1 cellular context compared by ENCODE assay signal in the genomic region with DNA sequence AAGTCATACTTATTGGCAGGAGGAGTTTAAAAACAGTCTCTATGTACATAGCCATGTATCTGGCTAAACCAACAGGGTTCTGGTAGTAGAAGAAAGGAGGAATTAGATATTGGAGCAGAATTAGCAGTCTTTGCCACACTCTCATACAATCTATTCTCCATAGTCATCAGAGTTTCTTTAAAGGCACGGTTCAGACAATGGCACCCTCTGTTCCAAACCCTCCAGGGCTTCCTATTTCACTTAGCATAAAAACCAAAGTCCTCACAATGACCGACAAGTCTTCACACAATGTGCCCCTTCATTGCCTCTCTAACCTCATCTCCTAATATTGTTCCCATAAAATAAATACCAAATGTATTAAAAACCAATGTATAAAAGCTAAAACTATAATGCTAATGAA.
TF ChIP-seq lines count a peak whose summit lies in the region.

No MANE protein-coding gene starts in this region.

TF ChIP-seq in HepG2, 621 proteins besides CTCF, POLR2A, EP300 and RAD21 (continued from another document):
- TF ChIP-seq, protein P1, sequence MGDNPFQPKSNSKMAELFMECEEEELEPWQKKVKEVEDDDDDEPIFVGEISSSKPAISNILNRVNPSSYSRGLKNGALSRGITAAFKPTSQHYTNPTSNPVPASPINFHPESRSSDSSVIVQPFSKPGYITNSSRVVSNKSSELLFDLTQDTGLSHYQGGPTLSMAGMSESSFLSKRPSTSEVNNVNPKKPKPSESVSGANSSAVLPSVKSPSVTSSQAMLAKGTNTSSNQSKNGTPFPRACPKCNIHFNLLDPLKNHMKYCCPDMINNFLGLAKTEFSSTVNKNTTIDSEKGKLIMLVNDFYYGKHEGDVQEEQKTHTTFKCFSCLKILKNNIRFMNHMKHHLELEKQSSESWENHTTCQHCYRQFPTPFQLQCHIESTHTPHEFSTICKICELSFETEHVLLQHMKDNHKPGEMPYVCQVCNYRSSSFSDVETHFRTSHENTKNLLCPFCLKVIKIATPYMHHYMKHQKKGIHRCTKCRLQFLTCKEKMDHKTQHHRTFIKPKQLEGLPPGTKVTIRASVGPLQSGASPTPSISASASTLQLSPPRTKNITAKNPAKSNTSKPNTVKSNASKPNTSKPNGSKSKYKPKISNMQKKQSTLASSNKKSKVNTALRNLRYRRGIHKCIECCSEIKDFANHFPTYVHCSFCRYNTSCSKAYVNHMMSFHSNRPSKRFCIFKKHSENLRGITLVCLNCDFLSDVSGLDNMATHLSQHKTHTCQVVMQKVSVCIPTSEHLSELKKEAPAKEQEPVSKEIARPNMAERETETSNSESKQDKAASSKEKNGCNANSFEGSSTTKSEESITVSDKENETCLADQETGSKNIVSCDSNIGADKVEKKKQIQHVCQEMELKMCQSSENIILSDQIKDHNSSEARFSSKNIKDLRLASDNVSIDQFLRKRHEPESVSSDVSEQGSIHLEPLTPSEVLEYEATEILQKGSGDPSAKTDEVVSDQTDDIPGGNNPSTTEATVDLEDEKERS (CRISPR knock-in tag; IDR thresholded peaks at IDR 0.05), result no peak
- TF ChIP-seq SAP130 (CRISPR knock-in tag; IDR thresholded peaks at IDR 0.05; ENCODE audit: low read depth), result 0 out of 2 replicates have a peak, but pooled peaks have one; percentile 11
- TF ChIP-seq PHF21A (CRISPR knock-in tag; IDR thresholded peaks at IDR 0.05), result no peak
- TF ChIP-seq SOX13 (IDR thresholded peaks at IDR 0.05), result no peak
- TF ChIP-seq SOX13 (CRISPR knock-in tag; conservative IDR thresholded peaks at IDR 0.05 in 1 of 2, IDR thresholded peaks at IDR 0.05 in 1 of 2), result peak in 1 of 2 experiments; percentile 58; a peak in 1 of 4 replicates
- TF ChIP-seq AGO2 (optimal IDR thresholded peaks at IDR 0.05; ENCODE audit: low read depth, low read length), result no peak
- TF ChIP-seq, protein P2, sequence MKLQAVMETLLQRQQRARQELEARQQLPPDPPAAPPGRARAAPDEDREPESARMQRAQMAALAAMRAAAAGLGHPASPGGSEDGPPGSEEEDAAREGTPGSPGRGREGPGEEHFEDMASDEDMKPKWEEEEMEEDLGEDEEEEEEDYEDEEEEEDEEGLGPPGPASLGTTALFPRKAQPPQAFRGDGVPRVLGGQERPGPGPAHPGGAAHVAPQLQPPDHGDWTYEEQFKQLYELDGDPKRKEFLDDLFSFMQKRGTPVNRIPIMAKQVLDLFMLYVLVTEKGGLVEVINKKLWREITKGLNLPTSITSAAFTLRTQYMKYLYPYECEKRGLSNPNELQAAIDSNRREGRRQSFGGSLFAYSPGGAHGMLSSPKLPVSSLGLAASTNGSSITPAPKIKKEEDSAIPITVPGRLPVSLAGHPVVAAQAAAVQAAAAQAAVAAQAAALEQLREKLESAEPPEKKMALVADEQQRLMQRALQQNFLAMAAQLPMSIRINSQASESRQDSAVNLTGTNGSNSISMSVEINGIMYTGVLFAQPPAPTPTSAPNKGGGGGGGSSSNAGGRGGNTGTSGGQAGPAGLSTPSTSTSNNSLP (IDR thresholded peaks at IDR 0.05; ENCODE audit: low read depth, low read length), result 0 out of 2 replicates have a peak, but pooled peaks have one; percentile 29
- no peak for TF ChIP-seq FOXA1 (IDR thresholded peaks at IDR 0.05)
- TF ChIP-seq FOXA1 (CRISPR knock-in tag; IDR thresholded peaks at IDR 0.05), result peak; percentile 37; the same call in 1 of the 2 replicates
- peak; percentile 95 for TF ChIP-seq ZNF317 (CRISPR knock-in tag; IDR thresholded peaks at IDR 0.05)
- TF ChIP-seq SOX5 (CRISPR knock-in tag; IDR thresholded peaks at IDR 0.05; ENCODE audit: borderline replicate concordance), result peak; percentile 41; the same call in 1 of the 2 replicates
